In genomic region chr2:42336361-42336965, GRCh38 we compare ENCODE assay signal across 15 cellular contexts. TPM values are rescaled to one million over a fixed set of nuclear protein-coding genes. Genes with fewer than 3 reads are reported as not detected.
DNase-seq lines count a peak whose midpoint lies in the region; ATAC-seq and TF ChIP-seq lines count a peak whose summit lies in the region.
"Had no signal": no experiment of that assay in that cellular context is flagged by ENCODE, and none has a peak within 500 bp of the region (broad histone marks: within the 10 kb centered on the region; RNA-seq: fewer than 3 reads in every experiment).

No MANE protein-coding gene starts in this region.

- no peak for TF ChIP-seq CTCF in mucosa of descending colon (IDR thresholded peaks at IDR 0.05)

- no peaks in the 10 kb centered on the region for H3K36me3 ChIP-seq in mucosa of descending colon (ENCODE audit: low read depth)

- H3K4me1 Mint-ChIP-seq in T-helper 17 cell, result peaks cover 10% of the 10 kb centered on the region

- no peak overlapping the region for H3K4me3 ChIP-seq in mucosa of descending colon
- H3K4me3 ChIP-seq: SJCRH30 had no signal

- intact Hi-C loops in mucosa of descending colon (cut with DNase I, micrococcal nuclease), result no loop called here

- ATAC-seq in T-helper 17 cell (no peak), mucosa of descending colon (no peak), HG02840 (IDR thresholded peaks at IDR 0.05; ENCODE audit: low FRiP score, unreplicated experiment) (no peak)

- H3K36me3 Mint-ChIP-seq in T-helper 17 cell (ENCODE audit: low read depth), result peaks cover 8% of the 10 kb centered on the region

- no peaks in the 10 kb centered on the region for H3K4me1 ChIP-seq in mucosa of descending colon (ENCODE audit: low read depth)

- H3K9me3 ChIP-seq in T-helper 17 cell (ENCODE audit: control insufficient read depth, low read length, poor library complexity, severe bottlenecking) (no peaks in the 10 kb centered on the region), mucosa of descending colon (no peaks in the 10 kb centered on the region)
- H3K9me3 ChIP-seq: SJCRH30 had no signal

- H3K27ac Mint-ChIP-seq in T-helper 17 cell, result peak overlapping the region; percentile 76

- H3K27me3 Mint-ChIP-seq in T-helper 17 cell, result no peaks in the 10 kb centered on the region
- H3K27me3 Mint-ChIP-seq: CD4-positive, alpha-beta T cell had no signal

- DNase-seq in M059J (ENCODE audit: low read depth) (peak; percentile 14), T-helper 17 cell (no peak), left kidney (ENCODE audit: low read depth, low spot score) (peak; percentile 57), retina (peak; percentile 57), mucosa of descending colon (no peak), activated T-cell treated with anti-CD3 and anti-CD28 coated beads for 4 hours (no peak)
- DNase-seq: Calu3; CD4-positive, alpha-beta T cell; H7; NCI-H1048; NCI-H2081 treated with DMSO at 0.1 percent for 48 hours; NCI-H510A; NCI-H774; SJCRH30 had no signal

- H3K4me3 Mint-ChIP-seq in T-helper 17 cell, result peak overlapping the region; percentile 7
- H3K4me3 Mint-ChIP-seq: CD4-positive, alpha-beta T cell had no signal

RNA-seq across cellular contexts. Expression of gene COX7A2L, which starts 24.6 kb away (rescaled TPM):
- 178 and 254 TPM in 2 replicates for total RNA-seq in M059J (2014; rRNA removed; shearing (Covaris generic))
- total RNA-seq in T-helper 17 cell (10 to 100 TPM; 50.9 to 55.3 TPM), mucosa of descending colon (100 to 1,000 TPM in 2 of 3 donors, 10 to 100 TPM in 1; 87.0 to 113 (median 108) TPM)

Comparison
In these comparisons a context has a peak if more than half of its experiments do, and no peak if none do; other contexts are left out.
1. DNase-seq: peak in M059J (single experiment), left kidney (single experiment) and retina (single experiment); none in T-helper 17 cell (0 of 3), mucosa of descending colon (0 of 3) and activated T-cell treated with anti-CD3 and anti-CD28 coated beads for 4 hours (single experiment).